In the genomic region with DNA sequence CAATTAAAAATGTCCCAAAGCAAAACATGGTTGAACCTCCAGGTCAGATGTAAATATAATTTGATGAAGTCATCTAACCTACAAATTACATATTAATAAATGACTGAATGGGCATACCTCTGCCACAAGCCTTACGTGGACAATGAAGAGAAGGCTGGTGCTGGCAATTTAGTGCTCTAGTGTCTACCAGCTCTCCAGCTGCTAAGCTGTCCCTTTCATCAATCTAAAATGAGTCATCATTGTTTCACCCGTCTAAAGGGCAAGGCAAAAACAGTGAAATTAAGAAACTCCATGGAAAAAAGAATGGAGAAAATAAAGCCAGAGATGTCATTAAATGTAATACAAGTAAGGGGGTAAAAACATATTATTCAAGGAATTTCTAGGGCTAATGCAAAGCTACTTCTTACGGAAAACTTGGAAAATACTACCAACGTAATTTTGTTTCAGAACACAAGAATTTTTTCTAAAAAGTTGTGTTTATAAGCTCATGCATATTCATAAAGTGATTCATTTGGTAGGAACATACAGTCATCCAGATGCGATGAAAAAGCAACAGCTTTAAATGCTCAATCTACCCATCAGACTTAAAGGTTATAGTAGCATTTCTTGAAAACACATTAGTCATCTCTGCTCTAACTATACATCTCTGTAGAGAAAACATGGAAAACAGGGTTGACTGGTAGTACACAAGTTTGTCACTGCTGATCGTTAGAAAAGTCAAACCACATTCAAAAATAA, we compare ENCODE assay signal across 1 cellular context.
A peak's percentile ranks its signal among the peaks of the same experiment; 100 is the strongest.
TF ChIP-seq lines count a peak whose summit lies in the region.

No MANE protein-coding gene starts in this region.

TF ChIP-seq in HCT116, 20 proteins besides CTCF, POLR2A, EP300 and RAD21 (continued from another document):
- TF ChIP-seq CEBPB (IDR thresholded peaks at IDR 0.05; ENCODE audit: low read depth) (peak; percentile 44; the same call in 1 of the 2 replicates), FOSL1 (IDR thresholded peaks at IDR 0.05; ENCODE audit: low read depth) (peak; percentile 79), SP1 (IDR thresholded peaks at IDR 0.05; ENCODE audit: low read depth) (peak; percentile 38; the same call in 1 of the 2 replicates), CBX3 (IDR thresholded peaks at IDR 0.05; ENCODE audit: low read depth) (0 out of 2 replicates have a peak, but pooled peaks have one; percentile 14)
- TF ChIP-seq, protein P1, sequence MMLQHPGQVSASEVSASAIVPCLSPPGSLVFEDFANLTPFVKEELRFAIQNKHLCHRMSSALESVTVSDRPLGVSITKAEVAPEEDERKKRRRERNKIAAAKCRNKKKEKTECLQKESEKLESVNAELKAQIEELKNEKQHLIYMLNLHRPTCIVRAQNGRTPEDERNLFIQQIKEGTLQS (IDR thresholded peaks at IDR 0.05), result no peak
